Comparison of ENCODE assay signal across 5 cellular contexts in genomic region chr5:29990681-29991080, GRCh38.
"Had no signal": no experiment of that assay in that cellular context is flagged by ENCODE, and none has a peak within 500 bp of the region (broad histone marks: within the 10 kb centered on the region; RNA-seq: fewer than 3 reads in every experiment).

No MANE protein-coding gene starts in this region.

- FAIRE-seq: HTR-8/SVneo had no signal

- H3K4me2 ChIP-seq: KMS-11 had no signal

- DNase-seq: KBM-7, KG1 had no signal

- H3K9ac ChIP-seq: KMS-11 had no signal

- H3K27ac ChIP-seq: HL-60, KMS-11 had no signal
